28 cellular contexts compared by ENCODE assay signal in the genomic region with DNA sequence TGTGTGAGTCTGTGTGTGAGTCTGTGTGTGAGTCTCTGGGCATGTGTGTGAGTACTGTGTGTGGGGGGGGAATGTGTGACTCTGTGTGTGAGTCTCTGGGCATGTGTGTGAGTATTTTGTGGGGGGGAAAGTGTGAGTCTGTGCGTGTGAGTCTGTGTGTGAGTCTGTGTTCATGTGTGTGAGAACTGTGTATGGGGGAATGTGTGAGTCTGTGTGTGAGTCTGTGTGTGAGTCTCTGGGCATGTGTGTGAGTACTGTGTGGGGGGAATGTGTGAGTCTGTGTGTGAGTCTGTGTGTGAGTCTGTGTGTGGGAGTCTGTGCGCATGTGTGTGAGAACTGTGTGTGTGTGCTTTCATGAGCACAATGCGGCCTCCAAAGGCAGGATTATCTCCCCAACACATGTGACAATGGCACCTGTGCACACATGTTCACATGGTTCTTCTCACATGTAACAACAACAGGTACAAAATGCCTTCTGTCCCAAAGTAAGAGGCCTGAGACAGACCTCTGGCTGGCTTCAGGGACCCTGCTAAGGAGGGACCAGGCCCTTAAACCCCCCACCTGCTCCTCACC. TPM values are rescaled to one million over a fixed set of nuclear protein-coding genes. Genes with fewer than 3 reads are reported as not detected.
DNase-seq lines count a peak whose midpoint lies in the region; ATAC-seq and TF ChIP-seq lines count a peak whose summit lies in the region.
"Had no signal": no experiment of that assay in that cellular context is flagged by ENCODE, and none has a peak within 500 bp of the region (broad histone marks: within the 10 kb centered on the region; RNA-seq: fewer than 3 reads in every experiment).

No MANE protein-coding gene starts in this region.

- peaks cover 31% of the 10 kb centered on the region for H3K36me3 ChIP-seq in CD4-positive, CD25-positive, alpha-beta regulatory T cell (ENCODE audit: control insufficient read depth, insufficient read depth, low read length)
- no peaks in the 10 kb centered on the region for H3K36me3 ChIP-seq in neural progenitor cell
- H3K36me3 ChIP-seq: breast epithelium, right atrium auricular region, thoracic aorta, uterus, WERI-Rb-1 had no signal

- peak overlapping the region; percentile 99 for H3K4me3 ChIP-seq in CD4-positive, CD25-positive, alpha-beta regulatory T cell (ENCODE audit: low read depth, low read length)
- H3K4me3 ChIP-seq in neural progenitor cell, result no peak overlapping the region
- H3K4me3 ChIP-seq: right atrium auricular region, uterus had no signal

- no peak for ATAC-seq in CD4-positive, CD25-positive, alpha-beta regulatory T cell (ENCODE audit: low read depth in 2 of 2)
- no peak for ATAC-seq in activated T-cell treated with anti-CD3 and anti-CD28 coated beads, Interleukin-2, amount 50 U/mL, for 72 hours (replicated peaks in 1 of 2)

- no peaks in the 10 kb centered on the region for H3K79me2 ChIP-seq in neural progenitor cell (ENCODE audit: low read depth)

- H3K9ac ChIP-seq in neural progenitor cell, result no peak overlapping the region

- no peak overlapping the region for H3K4me3 Mint-ChIP-seq in activated CD4-positive, alpha-beta T cell treated with anti-CD3 and anti-CD28 coated beads, Interleukin-2, amount 10 ng/mL, durations not matched to agents 24 days and 14 days
- no peak overlapping the region for H3K4me3 Mint-ChIP-seq in CD4-positive, CD25-positive, alpha-beta regulatory T cell
- no peak overlapping the region for H3K4me3 Mint-ChIP-seq in activated T-cell treated with anti-CD3 and anti-CD28 coated beads, Interleukin-2, amount 50 U/mL, for 72 hours
- no peak overlapping the region for H3K4me3 Mint-ChIP-seq in neural progenitor cell
- H3K4me3 Mint-ChIP-seq in activated naive CD4-positive, alpha-beta T cell treated with anti-CD3 and anti-CD28 coated beads, Interleukin-2, amount 10 ng/mL, durations not matched to agents 7 days and 5 days, result no peak overlapping the region
- H3K4me3 Mint-ChIP-seq: activated naive CD4-positive, alpha-beta T cell treated with anti-CD3 and anti-CD28 coated beads for 36 hours had no signal

- peaks cover 56% of the 10 kb centered on the region for H3K4me1 ChIP-seq in CD4-positive, CD25-positive, alpha-beta regulatory T cell (ENCODE audit: control insufficient read depth, insufficient read depth, low read length, poor library complexity, severe bottlenecking)
- H3K4me1 ChIP-seq in neural progenitor cell, result no peaks in the 10 kb centered on the region
- H3K4me1 ChIP-seq: breast epithelium, right atrium auricular region, uterus had no signal

- no peaks in the 10 kb centered on the region for H3K27me3 Mint-ChIP-seq in activated CD4-positive, alpha-beta T cell treated with anti-CD3 and anti-CD28 coated beads, Interleukin-2, amount 10 ng/mL, durations not matched to agents 24 days and 14 days
- no peaks in the 10 kb centered on the region for H3K27me3 Mint-ChIP-seq in CD4-positive, CD25-positive, alpha-beta regulatory T cell
- H3K27me3 Mint-ChIP-seq in activated T-cell treated with anti-CD3 and anti-CD28 coated beads, Interleukin-2, amount 50 U/mL, for 72 hours (ENCODE audit: low read depth), result no peaks in the 10 kb centered on the region
- peaks cover 3% of the 10 kb centered on the region for H3K27me3 Mint-ChIP-seq in neural progenitor cell (ENCODE audit: insufficient read depth, low read depth)
- no peaks in the 10 kb centered on the region for H3K27me3 Mint-ChIP-seq in activated naive CD4-positive, alpha-beta T cell treated with anti-CD3 and anti-CD28 coated beads, Interleukin-2, amount 10 ng/mL, durations not matched to agents 7 days and 5 days

- DNase-seq in activated CD4-positive, alpha-beta T cell treated with anti-CD3 and anti-CD28 coated beads for 48 hours, result peak; percentile 41
- DNase-seq in activated CD4-positive, alpha-beta T cell treated with anti-CD3 and anti-CD28 coated beads, Interleukin-2, amount 10 ng/mL, durations not matched to agents 24 days and 14 days, result no peak
- no peak for DNase-seq in CD4-positive, CD25-positive, alpha-beta regulatory T cell
- DNase-seq in activated T-cell treated with anti-CD3 and anti-CD28 coated beads, Interleukin-2, amount 50 U/mL, for 72 hours, result no peak
- DNase-seq in neural progenitor cell (ENCODE audit: low spot score), result no peak
- no peak for DNase-seq in NCI-H2227 treated with DMSO at 0.1 percent for 48 hours (lab: John Stamatoyannopoulos, UW)
- no peak for DNase-seq in activated naive CD4-positive, alpha-beta T cell treated with anti-CD3 and anti-CD28 coated beads, Interleukin-2, amount 10 ng/mL, durations not matched to agents 7 days and 5 days
- no peak for DNase-seq in islet precursor cell
- DNase-seq: 8988T; activated CD4-positive, alpha-beta T cell treated with anti-CD3 and anti-CD28 coated beads, Interleukin-2, amount 50 U/mL, for 4 hours; effector CD8-positive, alpha-beta T cell; glutamatergic neuron; midbrain; NCI-H1105 treated with DMSO at 0.1 percent for 48 hours; NCI-H1930; NCI-H526 treated with DMSO at 0.1 percent for 48 hours; stimulated activated naive CD4-positive, alpha-beta T cell; SW 1271; T-helper 9 cell; uterus had no signal

- H3K4me2 ChIP-seq in neural progenitor cell, result no peak overlapping the region

- peaks cover 53% of the 10 kb centered on the region for H3K36me3 Mint-ChIP-seq in activated CD4-positive, alpha-beta T cell treated with anti-CD3 and anti-CD28 coated beads, Interleukin-2, amount 10 ng/mL, durations not matched to agents 24 days and 14 days (ENCODE audit: low read depth)
- peaks cover 34% of the 10 kb centered on the region for H3K36me3 Mint-ChIP-seq in CD4-positive, CD25-positive, alpha-beta regulatory T cell
- peaks cover 21 to 30% of the 10 kb centered on the region in 2 donors for H3K36me3 Mint-ChIP-seq in activated T-cell treated with anti-CD3 and anti-CD28 coated beads, Interleukin-2, amount 50 U/mL, for 72 hours (ENCODE audit: insufficient read depth in 2 of 2)
- H3K36me3 Mint-ChIP-seq in neural progenitor cell, result no peaks in the 10 kb centered on the region
- H3K36me3 Mint-ChIP-seq in activated naive CD4-positive, alpha-beta T cell treated with anti-CD3 and anti-CD28 coated beads, Interleukin-2, amount 10 ng/mL, durations not matched to agents 7 days and 5 days, result peaks cover 55% of the 10 kb centered on the region

- peaks cover 19% of the 10 kb centered on the region for H3F3A ChIP-seq in neural progenitor cell (ENCODE audit: low read depth)

- no peaks in the 10 kb centered on the region for H3K27me3 ChIP-seq in CD4-positive, CD25-positive, alpha-beta regulatory T cell (ENCODE audit: control insufficient read depth, insufficient read depth, low read length)
- H3K27me3 ChIP-seq in neural progenitor cell, result no peaks in the 10 kb centered on the region
- H3K27me3 ChIP-seq: breast epithelium, right atrium auricular region, uterus had no signal

- H3K9me3 ChIP-seq in CD4-positive, CD25-positive, alpha-beta regulatory T cell (ENCODE audit: control insufficient read depth in 2 of 2, low read length in 2 of 2), result no peaks in the 10 kb centered on the region
- no peaks in the 10 kb centered on the region for H3K9me3 ChIP-seq in neural progenitor cell (ENCODE audit: low read depth)
- H3K9me3 ChIP-seq: breast epithelium, right atrium auricular region, thoracic aorta, uterus had no signal

- peaks cover 44% of the 10 kb centered on the region for H3K4me1 Mint-ChIP-seq in activated CD4-positive, alpha-beta T cell treated with anti-CD3 and anti-CD28 coated beads, Interleukin-2, amount 10 ng/mL, durations not matched to agents 24 days and 14 days
- H3K4me1 Mint-ChIP-seq in CD4-positive, CD25-positive, alpha-beta regulatory T cell, result peaks cover 7 to 58% (median 35%) of the 10 kb centered on the region in 4 donors
- H3K4me1 Mint-ChIP-seq in activated T-cell treated with anti-CD3 and anti-CD28 coated beads, Interleukin-2, amount 50 U/mL, for 72 hours (ENCODE audit: low read depth), result peaks cover 48% of the 10 kb centered on the region
- no peaks in the 10 kb centered on the region for H3K4me1 Mint-ChIP-seq in neural progenitor cell
- H3K4me1 Mint-ChIP-seq in activated naive CD4-positive, alpha-beta T cell treated with anti-CD3 and anti-CD28 coated beads, Interleukin-2, amount 10 ng/mL, durations not matched to agents 7 days and 5 days, result peaks cover 50% of the 10 kb centered on the region

- intact Hi-C loops in activated CD4-positive, alpha-beta T cell treated with anti-CD3 and anti-CD28 coated beads, Interleukin-2, amount 10 ng/mL, durations not matched to agents 24 days and 14 days (cut with micrococcal nuclease), result loop anchor here (1.0 to 2.0 kb wide), 3 partner anchors 7 to 43 kb away; no protein-coding TSS in a partner anchor

- H4K20me1 ChIP-seq in neural progenitor cell (ENCODE audit: low read depth), result no peaks in the 10 kb centered on the region

- no peak for TF ChIP-seq CTCF in neural progenitor cell (IDR thresholded peaks at IDR 0.05)

- H2AFZ ChIP-seq in neural progenitor cell (replicated peaks), result no peak overlapping the region

- CTCF ChIA-PET in activated naive CD4-positive, alpha-beta T cell treated with anti-CD3 and anti-CD28 coated beads, Interleukin-2, amount 10 ng/mL, durations not matched to agents 7 days and 5 days (lab: Charles Lee), result interaction anchor here (1.2 kb wide), 1 partner anchor 25 kb away, joined by 4 read pairs; no protein-coding TSS in a partner anchor

- H3K9me3 Mint-ChIP-seq in activated CD4-positive, alpha-beta T cell treated with anti-CD3 and anti-CD28 coated beads, Interleukin-2, amount 10 ng/mL, durations not matched to agents 24 days and 14 days, result peaks cover 4% of the 10 kb centered on the region
- no peaks in the 10 kb centered on the region for H3K9me3 Mint-ChIP-seq in CD4-positive, CD25-positive, alpha-beta regulatory T cell
- no peaks in the 10 kb centered on the region for H3K9me3 Mint-ChIP-seq in activated T-cell treated with anti-CD3 and anti-CD28 coated beads, Interleukin-2, amount 50 U/mL, for 72 hours
- no peaks in the 10 kb centered on the region for H3K9me3 Mint-ChIP-seq in neural progenitor cell
- no peaks in the 10 kb centered on the region for H3K9me3 Mint-ChIP-seq in activated naive CD4-positive, alpha-beta T cell treated with anti-CD3 and anti-CD28 coated beads, Interleukin-2, amount 10 ng/mL, durations not matched to agents 7 days and 5 days
- H3K9me3 Mint-ChIP-seq: activated naive CD4-positive, alpha-beta T cell treated with anti-CD3 and anti-CD28 coated beads for 36 hours had no signal

- peak overlapping the region; percentile 92 for H3K27ac ChIP-seq in CD4-positive, CD25-positive, alpha-beta regulatory T cell (ENCODE audit: insufficient read depth, low read length, poor library complexity, severe bottlenecking)
- H3K27ac ChIP-seq in neural progenitor cell, result no peak overlapping the region
- H3K27ac ChIP-seq: breast epithelium, right atrium auricular region, thoracic aorta, uterus, WERI-Rb-1 had no signal

- H3K27ac Mint-ChIP-seq in activated CD4-positive, alpha-beta T cell treated with anti-CD3 and anti-CD28 coated beads, Interleukin-2, amount 10 ng/mL, durations not matched to agents 24 days and 14 days, result no peak overlapping the region
- no peak overlapping the region for H3K27ac Mint-ChIP-seq in CD4-positive, CD25-positive, alpha-beta regulatory T cell
- peak overlapping the region; percentile 89 for H3K27ac Mint-ChIP-seq in activated T-cell treated with anti-CD3 and anti-CD28 coated beads, Interleukin-2, amount 50 U/mL, for 72 hours
- peak overlapping the region; percentile 29 for H3K27ac Mint-ChIP-seq in neural progenitor cell
- no peak overlapping the region for H3K27ac Mint-ChIP-seq in activated naive CD4-positive, alpha-beta T cell treated with anti-CD3 and anti-CD28 coated beads, Interleukin-2, amount 10 ng/mL, durations not matched to agents 7 days and 5 days
- H3K27ac Mint-ChIP-seq: activated naive CD4-positive, alpha-beta T cell treated with anti-CD3 and anti-CD28 coated beads for 36 hours had no signal

RNA-seq across cellular contexts. Expression of a gene that starts 1.6 kb away (rescaled TPM):
- total RNA-seq in activated CD4-positive, alpha-beta T cell treated with anti-CD3 and anti-CD28 coated beads, Interleukin-2, amount 10 ng/mL, durations not matched to agents 24 days and 14 days, result 368 and 385 TPM in 2 replicates
- total RNA-seq in CD4-positive, CD25-positive, alpha-beta regulatory T cell, result 390 TPM
- polyA plus RNA-seq in CD4-positive, CD25-positive, alpha-beta regulatory T cell, result 100 to 1,000 TPM; 150 to 253 (median 213) TPM
- total RNA-seq in activated T-cell treated with anti-CD3 and anti-CD28 coated beads, Interleukin-2, amount 50 U/mL, for 72 hours, result 100 to 1,000 TPM; 285 to 317 TPM
- not detected in 2 replicates for total RNA-seq in neural progenitor cell (ENCODE audit: low replicate concordance)
- total RNA-seq: epithelial cell of proximal tubule had no signal
- polyA plus RNA-seq: keratinocyte, neural cell had no signal

RNA-seq across cellular contexts. Expression of a gene that starts 57.3 kb away (rescaled TPM):
- 13.3 and 13.7 TPM in 2 replicates for total RNA-seq in activated CD4-positive, alpha-beta T cell treated with anti-CD3 and anti-CD28 coated beads, Interleukin-2, amount 10 ng/mL, durations not matched to agents 24 days and 14 days
- total RNA-seq in CD4-positive, CD25-positive, alpha-beta regulatory T cell, result 2.8 TPM
- under 1 TPM; 0.30 to 0.68 (median 0.60) TPM for polyA plus RNA-seq in CD4-positive, CD25-positive, alpha-beta regulatory T cell
- 10 to 100 TPM; 13.0 to 14.9 TPM for total RNA-seq in activated T-cell treated with anti-CD3 and anti-CD28 coated beads, Interleukin-2, amount 50 U/mL, for 72 hours
- 9.9 and 19.9 TPM in 2 replicates for total RNA-seq in neural progenitor cell (ENCODE audit: low replicate concordance)

Comparison
In these comparisons a context has a peak if more than half of its experiments do, and no peak if none do; other contexts are left out.
1. H3K27ac Mint-ChIP-seq: peak in activated T-cell treated with anti-CD3 and anti-CD28 coated beads, Interleukin-2, amount 50 U/mL, for 72 hours (single experiment) and neural progenitor cell (single experiment); none in activated CD4-positive, alpha-beta T cell treated with anti-CD3 and anti-CD28 coated beads, Interleukin-2, amount 10 ng/mL, durations not matched to agents 24 days and 14 days (single experiment), CD4-positive, CD25-positive, alpha-beta regulatory T cell (0 of 3) and activated naive CD4-positive, alpha-beta T cell treated with anti-CD3 and anti-CD28 coated beads, Interleukin-2, amount 10 ng/mL, durations not matched to agents 7 days and 5 days (single experiment).
2. RNA of a gene that starts 1.6 kb away (total RNA-seq): 390 TPM in CD4-positive, CD25-positive, alpha-beta regulatory T cell (single experiment), 368 to 385 TPM in activated CD4-positive, alpha-beta T cell treated with anti-CD3 and anti-CD28 coated beads, Interleukin-2, amount 10 ng/mL, durations not matched to agents 24 days and 14 days and 285 to 317 TPM in activated T-cell treated with anti-CD3 and anti-CD28 coated beads, Interleukin-2, amount 50 U/mL, for 72 hours; not detected in neural progenitor cell; every median in the first group is over 100 times any median in the second.